Comparison of ENCODE assay signal across 15 cellular contexts in genomic region chr3:16411450-16411849, GRCh38.
DNase-seq lines count a peak whose midpoint lies in the region; ATAC-seq and FAIRE-seq lines count a peak whose summit lies in the region.
"Had no signal": no experiment of that assay in that cellular context is flagged by ENCODE, and none has a peak within 500 bp of the region (broad histone marks: within the 10 kb centered on the region; RNA-seq: fewer than 3 reads in every experiment).

No MANE protein-coding gene starts in this region.

- no peak overlapping the region for H3K27ac ChIP-seq in CD4-positive, CD25-positive, alpha-beta regulatory T cell (ENCODE audit: insufficient read depth, low read length, poor library complexity, severe bottlenecking)

- peak overlapping the region in 2 of 3 donors; percentile 28 to 74 for H3K27ac Mint-ChIP-seq in CD4-positive, CD25-positive, alpha-beta regulatory T cell
- peak overlapping the region; percentile 80 for H3K27ac Mint-ChIP-seq in T-helper 17 cell
- peak overlapping the region; percentile 38 for H3K27ac Mint-ChIP-seq in stimulated activated effector memory CD8-positive, alpha-beta T cell treated with anti-CD3 and anti-CD28 coated beads, Interleukin-12 subunit alpha, Interleukin-12 subunit beta, amount 100 ng/mL, for 72 hours
- H3K27ac Mint-ChIP-seq: CD8-positive, alpha-beta T cell; H9 had no signal

- peak; percentile 80 for FAIRE-seq in GM19239 (lab: Jason Lieb, UNC)
- FAIRE-seq: HTR-8/SVneo, K562 had no signal

- no peaks in the 10 kb centered on the region for H3K9me3 Mint-ChIP-seq in CD4-positive, CD25-positive, alpha-beta regulatory T cell
- no peaks in the 10 kb centered on the region for H3K9me3 Mint-ChIP-seq in stimulated activated effector memory CD8-positive, alpha-beta T cell treated with anti-CD3 and anti-CD28 coated beads, Interleukin-12 subunit alpha, Interleukin-12 subunit beta, amount 100 ng/mL, for 72 hours
- H3K9me3 Mint-ChIP-seq: CD8-positive, alpha-beta T cell; H9 had no signal

- peaks cover 19 to 69% (median 53%) of the 10 kb centered on the region in 4 donors for H3K4me1 Mint-ChIP-seq in CD4-positive, CD25-positive, alpha-beta regulatory T cell
- H3K4me1 Mint-ChIP-seq in T-helper 17 cell, result peaks cover 43% of the 10 kb centered on the region
- peaks cover 51% of the 10 kb centered on the region for H3K4me1 Mint-ChIP-seq in stimulated activated effector memory CD8-positive, alpha-beta T cell treated with anti-CD3 and anti-CD28 coated beads, Interleukin-12 subunit alpha, Interleukin-12 subunit beta, amount 100 ng/mL, for 72 hours

- no peaks in the 10 kb centered on the region for H3K27me3 Mint-ChIP-seq in CD4-positive, CD25-positive, alpha-beta regulatory T cell
- no peaks in the 10 kb centered on the region for H3K27me3 Mint-ChIP-seq in T-helper 17 cell

- H3K27me3 ChIP-seq in CD4-positive, CD25-positive, alpha-beta regulatory T cell (ENCODE audit: control insufficient read depth, insufficient read depth, low read length), result no peaks in the 10 kb centered on the region

- H3K4me3 ChIP-seq in CD4-positive, CD25-positive, alpha-beta regulatory T cell (ENCODE audit: low read depth, low read length), result no peak overlapping the region
- H3K4me3 ChIP-seq: K562 had no signal

- no peaks in the 10 kb centered on the region for H3K9me3 ChIP-seq in CD4-positive, CD25-positive, alpha-beta regulatory T cell (ENCODE audit: control insufficient read depth in 2 of 2, low read length in 2 of 2)
- H3K9me3 ChIP-seq in T-helper 17 cell (ENCODE audit: control insufficient read depth, low read length, poor library complexity, severe bottlenecking), result no peaks in the 10 kb centered on the region

- peaks cover 21% of the 10 kb centered on the region for H3K36me3 ChIP-seq in CD4-positive, CD25-positive, alpha-beta regulatory T cell (ENCODE audit: control insufficient read depth, insufficient read depth, low read length)

- no peak for DNase-seq in CD4-positive, CD25-positive, alpha-beta regulatory T cell
- DNase-seq in GM19239 (ENCODE audit: insufficient read length, low spot score) (no peak), T-helper 17 cell (no peak), NCI-H1105 treated with DMSO at 0.1 percent for 48 hours (lab: John Stamatoyannopoulos, UW) (no peak), NCI-H2081 (lab: John Stamatoyannopoulos, UW) (no peak)
- no peak for DNase-seq in stimulated activated effector memory CD8-positive, alpha-beta T cell treated with anti-CD3 and anti-CD28 coated beads, Interleukin-12 subunit alpha, Interleukin-12 subunit beta, amount 100 ng/mL, for 72 hours (ENCODE audit: low spot score in 2 of 2)
- DNase-seq: AML-193; CD8-positive, alpha-beta T cell; H9; NCI-H187 treated with DMSO at 0.1 percent for 48 hours; NCI-H2171; SW 1271 had no signal

- no peak for ATAC-seq in CD4-positive, CD25-positive, alpha-beta regulatory T cell (ENCODE audit: low read depth in 2 of 2)
- ATAC-seq in T-helper 17 cell (no peak), HG03565 (IDR thresholded peaks at IDR 0.05; ENCODE audit: unreplicated experiment) (no peak)
- no peak for ATAC-seq in stimulated activated effector memory CD8-positive, alpha-beta T cell treated with anti-CD3 and anti-CD28 coated beads, Interleukin-12 subunit alpha, Interleukin-12 subunit beta, amount 100 ng/mL, for 72 hours
- ATAC-seq: CD8-positive, alpha-beta T cell; K562 had no signal

- no peak overlapping the region for H3K4me3 Mint-ChIP-seq in CD4-positive, CD25-positive, alpha-beta regulatory T cell
- H3K4me3 Mint-ChIP-seq in T-helper 17 cell, result no peak overlapping the region
- no peak overlapping the region for H3K4me3 Mint-ChIP-seq in stimulated activated effector memory CD8-positive, alpha-beta T cell treated with anti-CD3 and anti-CD28 coated beads, Interleukin-12 subunit alpha, Interleukin-12 subunit beta, amount 100 ng/mL, for 72 hours
- H3K4me3 Mint-ChIP-seq: CD8-positive, alpha-beta T cell; H9 had no signal

- peaks cover 33% of the 10 kb centered on the region for H3K36me3 Mint-ChIP-seq in CD4-positive, CD25-positive, alpha-beta regulatory T cell
- H3K36me3 Mint-ChIP-seq in T-helper 17 cell (ENCODE audit: low read depth), result peaks cover 13% of the 10 kb centered on the region
- peaks cover 54% of the 10 kb centered on the region for H3K36me3 Mint-ChIP-seq in stimulated activated effector memory CD8-positive, alpha-beta T cell treated with anti-CD3 and anti-CD28 coated beads, Interleukin-12 subunit alpha, Interleukin-12 subunit beta, amount 100 ng/mL, for 72 hours

- H3K4me1 ChIP-seq in CD4-positive, CD25-positive, alpha-beta regulatory T cell (ENCODE audit: control insufficient read depth, insufficient read depth, low read length, poor library complexity, severe bottlenecking), result no peaks in the 10 kb centered on the region
